ENCODE assay signal across 1 cellular context in genomic region chr6:5082487-5083306, GRCh38.
A peak's percentile ranks its signal among the peaks of the same experiment; 100 is the strongest.
TF ChIP-seq lines count a peak whose summit lies in the region.

No MANE protein-coding gene starts in this region.

TF ChIP-seq in HepG2, 621 proteins besides CTCF, POLR2A, EP300 and RAD21 (continued from another document and continues in another):
- TF ChIP-seq ZNF547 (CRISPR knock-in tag; IDR thresholded peaks at IDR 0.05) (peak; percentile 84; the same call in 1 of the 2 replicates), HMGA1 (CRISPR knock-in tag; conservative IDR thresholded peaks at IDR 0.05) (no peak), TOPORS (CRISPR knock-in tag; IDR thresholded peaks at IDR 0.05) (no peak), ZNF780A (CRISPR knock-in tag; IDR thresholded peaks at IDR 0.05) (no peak), ZNF607 (CRISPR knock-in tag; IDR thresholded peaks at IDR 0.05; ENCODE audit: borderline replicate concordance) (peak; percentile 40; the same call in 1 of the 2 replicates), BATF2 (CRISPR knock-in tag; IDR thresholded peaks at IDR 0.05) (no peak), MAFF (IDR thresholded peaks at IDR 0.05; ENCODE audit: low read depth, low read length) (no peak), ZFP62 (CRISPR knock-in tag; IDR thresholded peaks at IDR 0.05) (no peak), ZXDC (CRISPR knock-in tag; IDR thresholded peaks at IDR 0.05) (no peak; the same call in 1 of the 2 replicates), ZNF790 (CRISPR knock-in tag; IDR thresholded peaks at IDR 0.05; ENCODE audit: borderline replicate concordance) (peak; percentile 60; the same call in 1 of the 2 replicates), GZF1 (CRISPR knock-in tag; IDR thresholded peaks at IDR 0.05) (no peak), MXD4 (CRISPR knock-in tag; IDR thresholded peaks at IDR 0.05) (peak; percentile 68; the same call in 1 of the 2 replicates), ZNF83 (CRISPR knock-in tag; IDR thresholded peaks at IDR 0.05; ENCODE audit: borderline replicate concordance) (0 out of 2 replicates have a peak, but pooled peaks have one; percentile 60), ATF7 (IDR thresholded peaks at IDR 0.05) (no peak), ATF7 (CRISPR knock-in tag; IDR thresholded peaks at IDR 0.05) (0 out of 2 replicates have a peak, but pooled peaks have one; percentile 27), ZNF616 (CRISPR knock-in tag; IDR thresholded peaks at IDR 0.05; ENCODE audit: low read depth) (peak; percentile 42; the same call in 1 of the 2 replicates), RBAK (CRISPR knock-in tag; IDR thresholded peaks at IDR 0.05) (no peak), NFE2L2 (IDR thresholded peaks at IDR 0.05; ENCODE audit: low read length) (no peak), ZNF543 (CRISPR knock-in tag; IDR thresholded peaks at IDR 0.05) (no peak), TRIM24 (CRISPR knock-in tag; IDR thresholded peaks at IDR 0.05) (no peak), NCOA2 (CRISPR knock-in tag; IDR thresholded peaks at IDR 0.05) (no peak), RXRA (CRISPR knock-in tag; IDR thresholded peaks at IDR 0.05) (peak; percentile 86), CAMTA2 (CRISPR knock-in tag; IDR thresholded peaks at IDR 0.05; ENCODE audit: borderline replicate concordance) (no peak), KDM3A (CRISPR knock-in tag; IDR thresholded peaks at IDR 0.05; ENCODE audit: low read depth) (peak; percentile 87; the same call in 1 of the 2 replicates), SAP130 (CRISPR knock-in tag; IDR thresholded peaks at IDR 0.05; ENCODE audit: low read depth) (peak; percentile 83), ZNF841 (CRISPR knock-in tag; IDR thresholded peaks at IDR 0.05; ENCODE audit: borderline replicate concordance) (no peak), DBP (CRISPR knock-in tag; IDR thresholded peaks at IDR 0.05; ENCODE audit: not compliant biosample characterization) (no peak), JARID2 (CRISPR knock-in tag; IDR thresholded peaks at IDR 0.05; ENCODE audit: insufficient replicate concordance) (peak; percentile 59), ARID3A (IDR thresholded peaks at IDR 0.05; ENCODE audit: low read depth, low read length) (peak; percentile 84), ZNF614 (CRISPR knock-in tag; IDR thresholded peaks at IDR 0.05; ENCODE audit: borderline replicate concordance) (no peak), KAT8 (CRISPR knock-in tag; IDR thresholded peaks at IDR 0.05) (peak; percentile 48; the same call in 1 of the 2 replicates), ZNF652 (CRISPR knock-in tag; IDR thresholded peaks at IDR 0.05; ENCODE audit: borderline replicate concordance, low read depth) (no peak)
- TF ChIP-seq, protein P1, sequence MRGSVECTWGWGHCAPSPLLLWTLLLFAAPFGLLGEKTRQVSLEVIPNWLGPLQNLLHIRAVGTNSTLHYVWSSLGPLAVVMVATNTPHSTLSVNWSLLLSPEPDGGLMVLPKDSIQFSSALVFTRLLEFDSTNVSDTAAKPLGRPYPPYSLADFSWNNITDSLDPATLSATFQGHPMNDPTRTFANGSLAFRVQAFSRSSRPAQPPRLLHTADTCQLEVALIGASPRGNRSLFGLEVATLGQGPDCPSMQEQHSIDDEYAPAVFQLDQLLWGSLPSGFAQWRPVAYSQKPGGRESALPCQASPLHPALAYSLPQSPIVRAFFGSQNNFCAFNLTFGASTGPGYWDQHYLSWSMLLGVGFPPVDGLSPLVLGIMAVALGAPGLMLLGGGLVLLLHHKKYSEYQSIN (CRISPR knock-in tag; IDR thresholded peaks at IDR 0.05; ENCODE audit: borderline replicate concordance), result no peak
- TF ChIP-seq, protein P2, sequence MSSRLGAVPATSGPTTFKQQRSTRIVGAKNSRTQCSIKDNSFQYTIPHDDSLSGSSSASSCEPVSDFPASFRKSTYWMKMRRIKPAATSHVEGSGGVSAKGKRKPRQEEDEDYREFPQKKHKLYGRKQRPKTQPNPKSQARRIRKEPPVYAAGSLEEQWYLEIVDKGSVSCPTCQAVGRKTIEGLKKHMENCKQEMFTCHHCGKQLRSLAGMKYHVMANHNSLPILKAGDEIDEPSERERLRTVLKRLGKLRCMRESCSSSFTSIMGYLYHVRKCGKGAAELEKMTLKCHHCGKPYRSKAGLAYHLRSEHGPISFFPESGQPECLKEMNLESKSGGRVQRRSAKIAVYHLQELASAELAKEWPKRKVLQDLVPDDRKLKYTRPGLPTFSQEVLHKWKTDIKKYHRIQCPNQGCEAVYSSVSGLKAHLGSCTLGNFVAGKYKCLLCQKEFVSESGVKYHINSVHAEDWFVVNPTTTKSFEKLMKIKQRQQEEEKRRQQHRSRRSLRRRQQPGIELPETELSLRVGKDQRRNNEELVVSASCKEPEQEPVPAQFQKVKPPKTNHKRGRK (CRISPR knock-in tag; IDR thresholded peaks at IDR 0.05), result no peak
- TF ChIP-seq, protein P3, sequence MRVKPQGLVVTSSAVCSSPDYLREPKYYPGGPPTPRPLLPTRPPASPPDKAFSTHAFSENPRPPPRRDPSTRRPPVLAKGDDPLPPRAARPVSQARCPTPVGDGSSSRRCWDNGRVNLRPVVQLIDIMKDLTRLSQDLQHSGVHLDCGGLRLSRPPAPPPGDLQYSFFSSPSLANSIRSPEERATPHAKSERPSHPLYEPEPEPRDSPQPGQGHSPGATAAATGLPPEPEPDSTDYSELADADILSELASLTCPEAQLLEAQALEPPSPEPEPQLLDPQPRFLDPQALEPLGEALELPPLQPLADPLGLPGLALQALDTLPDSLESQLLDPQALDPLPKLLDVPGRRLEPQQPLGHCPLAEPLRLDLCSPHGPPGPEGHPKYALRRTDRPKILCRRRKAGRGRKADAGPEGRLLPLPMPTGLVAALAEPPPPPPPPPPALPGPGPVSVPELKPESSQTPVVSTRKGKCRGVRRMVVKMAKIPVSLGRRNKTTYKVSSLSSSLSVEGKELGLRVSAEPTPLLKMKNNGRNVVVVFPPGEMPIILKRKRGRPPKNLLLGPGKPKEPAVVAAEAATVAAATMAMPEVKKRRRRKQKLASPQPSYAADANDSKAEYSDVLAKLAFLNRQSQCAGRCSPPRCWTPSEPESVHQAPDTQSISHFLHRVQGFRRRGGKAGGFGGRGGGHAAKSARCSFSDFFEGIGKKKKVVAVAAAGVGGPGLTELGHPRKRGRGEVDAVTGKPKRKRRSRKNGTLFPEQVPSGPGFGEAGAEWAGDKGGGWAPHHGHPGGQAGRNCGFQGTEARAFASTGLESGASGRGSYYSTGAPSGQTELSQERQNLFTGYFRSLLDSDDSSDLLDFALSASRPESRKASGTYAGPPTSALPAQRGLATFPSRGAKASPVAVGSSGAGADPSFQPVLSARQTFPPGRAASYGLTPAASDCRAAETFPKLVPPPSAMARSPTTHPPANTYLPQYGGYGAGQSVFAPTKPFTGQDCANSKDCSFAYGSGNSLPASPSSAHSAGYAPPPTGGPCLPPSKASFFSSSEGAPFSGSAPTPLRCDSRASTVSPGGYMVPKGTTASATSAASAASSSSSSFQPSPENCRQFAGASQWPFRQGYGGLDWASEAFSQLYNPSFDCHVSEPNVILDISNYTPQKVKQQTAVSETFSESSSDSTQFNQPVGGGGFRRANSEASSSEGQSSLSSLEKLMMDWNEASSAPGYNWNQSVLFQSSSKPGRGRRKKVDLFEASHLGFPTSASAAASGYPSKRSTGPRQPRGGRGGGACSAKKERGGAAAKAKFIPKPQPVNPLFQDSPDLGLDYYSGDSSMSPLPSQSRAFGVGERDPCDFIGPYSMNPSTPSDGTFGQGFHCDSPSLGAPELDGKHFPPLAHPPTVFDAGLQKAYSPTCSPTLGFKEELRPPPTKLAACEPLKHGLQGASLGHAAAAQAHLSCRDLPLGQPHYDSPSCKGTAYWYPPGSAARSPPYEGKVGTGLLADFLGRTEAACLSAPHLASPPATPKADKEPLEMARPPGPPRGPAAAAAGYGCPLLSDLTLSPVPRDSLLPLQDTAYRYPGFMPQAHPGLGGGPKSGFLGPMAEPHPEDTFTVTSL (CRISPR knock-in tag; IDR thresholded peaks at IDR 0.05; ENCODE audit: borderline replicate concordance), result peak; percentile 82
- TF ChIP-seq, protein P4, sequence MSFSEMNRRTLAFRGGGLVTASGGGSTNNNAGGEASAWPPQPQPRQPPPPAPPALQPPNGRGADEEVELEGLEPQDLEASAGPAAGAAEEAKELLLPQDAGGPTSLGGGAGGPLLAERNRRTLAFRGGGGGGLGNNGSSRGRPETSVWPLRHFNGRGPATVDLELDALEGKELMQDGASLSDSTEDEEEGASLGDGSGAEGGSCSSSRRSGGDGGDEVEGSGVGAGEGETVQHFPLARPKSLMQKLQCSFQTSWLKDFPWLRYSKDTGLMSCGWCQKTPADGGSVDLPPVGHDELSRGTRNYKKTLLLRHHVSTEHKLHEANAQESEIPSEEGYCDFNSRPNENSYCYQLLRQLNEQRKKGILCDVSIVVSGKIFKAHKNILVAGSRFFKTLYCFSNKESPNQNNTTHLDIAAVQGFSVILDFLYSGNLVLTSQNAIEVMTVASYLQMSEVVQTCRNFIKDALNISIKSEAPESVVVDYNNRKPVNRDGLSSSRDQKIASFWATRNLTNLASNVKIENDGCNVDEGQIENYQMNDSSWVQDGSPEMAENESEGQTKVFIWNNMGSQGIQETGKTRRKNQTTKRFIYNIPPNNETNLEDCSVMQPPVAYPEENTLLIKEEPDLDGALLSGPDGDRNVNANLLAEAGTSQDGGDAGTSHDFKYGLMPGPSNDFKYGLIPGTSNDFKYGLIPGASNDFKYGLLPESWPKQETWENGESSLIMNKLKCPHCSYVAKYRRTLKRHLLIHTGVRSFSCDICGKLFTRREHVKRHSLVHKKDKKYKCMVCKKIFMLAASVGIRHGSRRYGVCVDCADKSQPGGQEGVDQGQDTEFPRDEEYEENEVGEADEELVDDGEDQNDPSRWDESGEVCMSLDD (CRISPR knock-in tag; IDR thresholded peaks at IDR 0.05; ENCODE audit: borderline replicate concordance), result no peak
- TF ChIP-seq, protein P5, sequence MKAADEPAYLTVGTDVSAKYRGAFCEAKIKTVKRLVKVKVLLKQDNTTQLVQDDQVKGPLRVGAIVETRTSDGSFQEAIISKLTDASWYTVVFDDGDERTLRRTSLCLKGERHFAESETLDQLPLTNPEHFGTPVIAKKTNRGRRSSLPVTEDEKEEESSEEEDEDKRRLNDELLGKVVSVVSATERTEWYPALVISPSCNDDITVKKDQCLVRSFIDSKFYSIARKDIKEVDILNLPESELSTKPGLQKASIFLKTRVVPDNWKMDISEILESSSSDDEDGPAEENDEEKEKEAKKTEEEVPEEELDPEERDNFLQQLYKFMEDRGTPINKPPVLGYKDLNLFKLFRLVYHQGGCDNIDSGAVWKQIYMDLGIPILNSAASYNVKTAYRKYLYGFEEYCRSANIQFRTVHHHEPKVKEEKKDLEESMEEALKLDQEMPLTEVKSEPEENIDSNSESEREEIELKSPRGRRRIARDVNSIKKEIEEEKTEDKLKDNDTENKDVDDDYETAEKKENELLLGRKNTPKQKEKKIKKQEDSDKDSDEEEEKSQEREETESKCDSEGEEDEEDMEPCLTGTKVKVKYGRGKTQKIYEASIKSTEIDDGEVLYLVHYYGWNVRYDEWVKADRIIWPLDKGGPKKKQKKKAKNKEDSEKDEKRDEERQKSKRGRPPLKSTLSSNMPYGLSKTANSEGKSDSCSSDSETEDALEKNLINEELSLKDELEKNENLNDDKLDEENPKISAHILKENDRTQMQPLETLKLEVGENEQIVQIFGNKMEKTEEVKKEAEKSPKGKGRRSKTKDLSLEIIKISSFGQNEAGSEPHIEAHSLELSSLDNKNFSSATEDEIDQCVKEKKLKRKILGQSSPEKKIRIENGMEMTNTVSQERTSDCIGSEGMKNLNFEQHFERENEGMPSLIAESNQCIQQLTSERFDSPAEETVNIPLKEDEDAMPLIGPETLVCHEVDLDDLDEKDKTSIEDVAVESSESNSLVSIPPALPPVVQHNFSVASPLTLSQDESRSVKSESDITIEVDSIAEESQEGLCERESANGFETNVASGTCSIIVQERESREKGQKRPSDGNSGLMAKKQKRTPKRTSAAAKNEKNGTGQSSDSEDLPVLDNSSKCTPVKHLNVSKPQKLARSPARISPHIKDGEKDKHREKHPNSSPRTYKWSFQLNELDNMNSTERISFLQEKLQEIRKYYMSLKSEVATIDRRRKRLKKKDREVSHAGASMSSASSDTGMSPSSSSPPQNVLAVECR (CRISPR knock-in tag; IDR thresholded peaks at IDR 0.05; ENCODE audit: borderline replicate concordance), result peak; percentile 66; the same call in 1 of the 2 replicates
